ENCODE assay signal across 1 cellular context in genomic region chr1:200429221-200429751, GRCh38.
TF ChIP-seq lines count a peak whose summit lies in the region.

No MANE protein-coding gene starts in this region.

TF ChIP-seq in K562, 482 proteins besides CTCF, POLR2A, EP300 and RAD21 (continued from another document and continues in another):
- no peak for TF ChIP-seq REST (CRISPR knock-in tag; IDR thresholded peaks at IDR 0.05; ENCODE audit: low read depth)
- no peak for TF ChIP-seq MNT (conservative IDR thresholded peaks at IDR 0.05)
- no peak for TF ChIP-seq SMAD4 (CRISPR knock-in tag; conservative IDR thresholded peaks at IDR 0.05)
- no peak for TF ChIP-seq CBX3 (IDR thresholded peaks at IDR 0.05; ENCODE audit: borderline replicate concordance in 1 of 2, low read length in 2 of 2)
- no peak for TF ChIP-seq ELF4 (CRISPR knock-in tag; IDR thresholded peaks at IDR 0.05)
- peak; percentile 45 for TF ChIP-seq FOSL1 (tag; conservative IDR thresholded peaks at IDR 0.05)
- no peak for TF ChIP-seq TARDBP (IDR thresholded peaks at IDR 0.05)
- no peak for TF ChIP-seq RNF2 (IDR thresholded peaks at IDR 0.05)
- no peak for TF ChIP-seq PHTF2 (CRISPR knock-in tag; IDR thresholded peaks at IDR 0.05)
- no peak for TF ChIP-seq MAZ (CRISPR knock-in tag; conservative IDR thresholded peaks at IDR 0.05 in 1 of 2, IDR thresholded peaks at IDR 0.05 in 1 of 2)
- no peak for TF ChIP-seq XRCC4 (IDR thresholded peaks at IDR 0.05; ENCODE audit: extremely low read depth, insufficient read depth, insufficient read length)
- peak; percentile 78 for TF ChIP-seq ATF3 (IDR thresholded peaks at IDR 0.05)
- no peak for TF ChIP-seq ATF3 (CRISPR knock-in tag; conservative IDR thresholded peaks at IDR 0.05)
- TF ChIP-seq E2F8 (IDR thresholded peaks at IDR 0.05; ENCODE audit: low read depth, partially characterized antibody): no peak
- no peak for TF ChIP-seq ZNF695 (CRISPR knock-in tag; IDR thresholded peaks at IDR 0.05)
- TF ChIP-seq DEAF1 (CRISPR knock-in tag; IDR thresholded peaks at IDR 0.05): no peak
- no peak for TF ChIP-seq TFE3 (CRISPR knock-in tag; IDR thresholded peaks at IDR 0.05)
- peak; percentile 36; the same call in 1 of the 2 replicates for TF ChIP-seq ZNF316 (IDR thresholded peaks at IDR 0.05)
- no peak for TF ChIP-seq ZNF197 (CRISPR knock-in tag; IDR thresholded peaks at IDR 0.05; ENCODE audit: low read depth)
- TF ChIP-seq ZNF449 (CRISPR knock-in tag; IDR thresholded peaks at IDR 0.05): no peak
- no peak for TF ChIP-seq CSDE1 (IDR thresholded peaks at IDR 0.05)
- TF ChIP-seq NCOA4 (IDR thresholded peaks at IDR 0.05; ENCODE audit: partially characterized antibody): no peak
- no peak for TF ChIP-seq ZKSCAN3 (CRISPR knock-in tag; IDR thresholded peaks at IDR 0.05)
- no peak for TF ChIP-seq GABPB2 (CRISPR knock-in tag; conservative IDR thresholded peaks at IDR 0.05)
- no peak for TF ChIP-seq ZBTB43 (CRISPR knock-in tag; IDR thresholded peaks at IDR 0.05)
- TF ChIP-seq ZNF583 (CRISPR knock-in tag; IDR thresholded peaks at IDR 0.05): no peak
- no peak for TF ChIP-seq ZNF277 (CRISPR knock-in tag; IDR thresholded peaks at IDR 0.05; ENCODE audit: borderline replicate concordance)
- TF ChIP-seq ZNF589 (CRISPR knock-in tag; IDR thresholded peaks at IDR 0.05; ENCODE audit: low read depth): no peak
- no peak for TF ChIP-seq ATF2 (CRISPR knock-in tag; IDR thresholded peaks at IDR 0.05)
- no peak for TF ChIP-seq ZNF785 (CRISPR knock-in tag; IDR thresholded peaks at IDR 0.05)
- no peak for TF ChIP-seq L3MBTL2 (IDR thresholded peaks at IDR 0.05)
- TF ChIP-seq ZKSCAN8 (CRISPR knock-in tag; IDR thresholded peaks at IDR 0.05): no peak
- peak; percentile 23; the same call in 1 of the 2 replicates for TF ChIP-seq CBFA2T3 (IDR thresholded peaks at IDR 0.05)
- no peak for TF ChIP-seq TRIM25 (IDR thresholded peaks at IDR 0.05; ENCODE audit: borderline replicate concordance)
- TF ChIP-seq NCOR1 (IDR thresholded peaks at IDR 0.05): peak; percentile 27; the same call in 1 of the 2 replicates
- no peak for TF ChIP-seq CBX5 (IDR thresholded peaks at IDR 0.05; ENCODE audit: borderline replicate concordance, low read depth)
- peak; percentile 77 for TF ChIP-seq DPF2 (IDR thresholded peaks at IDR 0.05)
- TF ChIP-seq MAFK (IDR thresholded peaks at IDR 0.05; ENCODE audit: low read length): peak; percentile 40; the same call in 1 of the 2 replicates
- no peak for TF ChIP-seq ZNF431 (CRISPR knock-in tag; IDR thresholded peaks at IDR 0.05)
- TF ChIP-seq JUND (IDR thresholded peaks at IDR 0.05; ENCODE audit: borderline replicate concordance, low read depth, low read length): peak; percentile 67; the same call in 1 of the 2 replicates
- peak; percentile 58; the same call in 1 of the 3 replicates for TF ChIP-seq JUND (tag; IDR thresholded peaks at IDR 0.05; ENCODE audit: borderline replicate concordance, low read depth, low read length)
- TF ChIP-seq ZNF174 (CRISPR knock-in tag; IDR thresholded peaks at IDR 0.05): no peak
- TF ChIP-seq ZNF24 (IDR thresholded peaks at IDR 0.05): no peak
- TF ChIP-seq CHD4 (IDR thresholded peaks at IDR 0.05; ENCODE audit: insufficient read depth, insufficient replicate concordance, low read depth, low read length, poor library complexity, severe bottlenecking): no peak
- TF ChIP-seq SMARCE1 (IDR thresholded peaks at IDR 0.05): peak; percentile 92
